In genomic region chr17:68197091-68197996, GRCh38 we compare ENCODE assay signal across 8 cellular contexts. TPM values are rescaled to one million over a fixed set of nuclear protein-coding genes. Genes with fewer than 3 reads are reported as not detected.
DNase-seq lines count a peak whose midpoint lies in the region; ATAC-seq lines count a peak whose summit lies in the region.

No MANE protein-coding gene starts in this region.

- peaks cover 29% of the 10 kb centered on the region for H3K4me1 Mint-ChIP-seq in activated CD8-positive, alpha-beta memory T cell treated with anti-CD3 and anti-CD28 coated beads, Interleukin-2, amount 10 ng/mL, durations not matched to agents 7 days and 5 days

- no peaks in the 10 kb centered on the region for H3K9me3 Mint-ChIP-seq in activated CD8-positive, alpha-beta memory T cell treated with anti-CD3 and anti-CD28 coated beads, Interleukin-2, amount 10 ng/mL, durations not matched to agents 7 days and 5 days (ENCODE audit: low read depth)

- CTCF ChIA-PET in activated CD8-positive, alpha-beta memory T cell treated with anti-CD3 and anti-CD28 coated beads, Interleukin-2, amount 10 ng/mL, durations not matched to agents 7 days and 5 days (lab: Charles Lee): interaction anchor here (1.0 to 14.7 kb wide), 5 partner anchors 9 to 76 kb away, joined by 3 to 278 read pairs (median 4); no protein-coding TSS in a partner anchor

- H3K4me1 ChIP-seq in iPS DF 6.9 (ENCODE audit: control insufficient read depth, insufficient read depth, low read length): peaks cover 4% of the 10 kb centered on the region; the same call in 1 of the 2 replicates

- H3K27ac ChIP-seq in iPS DF 6.9 (ENCODE audit: low read length): no peak overlapping the region

- peak; percentile 12 for ATAC-seq in activated CD8-positive, alpha-beta memory T cell treated with anti-CD3 and anti-CD28 coated beads, Interleukin-2, amount 10 ng/mL, durations not matched to agents 7 days and 5 days
- ATAC-seq in GM19397 (IDR thresholded peaks at IDR 0.05; ENCODE audit: unreplicated experiment): no peak
- ATAC-seq in HG03196 (IDR thresholded peaks at IDR 0.05; ENCODE audit: unreplicated experiment): no peak
- no peak for ATAC-seq in GM21526 (IDR thresholded peaks at IDR 0.05; ENCODE audit: low FRiP score, unreplicated experiment)

- no peaks in the 10 kb centered on the region for H3K36me3 Mint-ChIP-seq in activated CD8-positive, alpha-beta memory T cell treated with anti-CD3 and anti-CD28 coated beads, Interleukin-2, amount 10 ng/mL, durations not matched to agents 7 days and 5 days

- no peaks in the 10 kb centered on the region; the same call in 1 of the 2 replicates for H3K9me3 ChIP-seq in iPS DF 6.9 (ENCODE audit: control insufficient read depth, insufficient read depth, low read length)

- peaks cover 43% of the 10 kb centered on the region for H3K27me3 Mint-ChIP-seq in activated CD8-positive, alpha-beta memory T cell treated with anti-CD3 and anti-CD28 coated beads, Interleukin-2, amount 10 ng/mL, durations not matched to agents 7 days and 5 days

- H3K27me3 ChIP-seq in iPS DF 6.9 (ENCODE audit: control insufficient read depth, insufficient read depth, low read length): peaks cover 56% of the 10 kb centered on the region

- WGBS in iPS DF 6.9 (ENCODE audit: insufficient coverage, insufficient read length): no CpG with 5 or more reads among the region's 53 CpGs

- peak; percentile 28 for DNase-seq in NCI-H345 (lab: John Stamatoyannopoulos, UW)
- no peak for DNase-seq in NCI-H345 treated with DMSO at 0.1 percent for 48 hours (lab: John Stamatoyannopoulos, UW; ENCODE audit: unreplicated experiment)
- peak; percentile 57 for DNase-seq in activated CD8-positive, alpha-beta memory T cell treated with anti-CD3 and anti-CD28 coated beads, Interleukin-2, amount 10 ng/mL, durations not matched to agents 7 days and 5 days
- DNase-seq in iPS DF 6.9 (ENCODE audit: low read depth, low spot score): no peak
- DNase-seq in stimulated activated naive CD4-positive, alpha-beta T cell (lab: John Stamatoyannopoulos, UW): peak in 4 of 6 experiments; percentile 13 to 36 (median 22)

- no peaks in the 10 kb centered on the region for H3K36me3 ChIP-seq in iPS DF 6.9 (ENCODE audit: control insufficient read depth, insufficient read depth, low read length)

- H3K4me3 Mint-ChIP-seq in activated CD8-positive, alpha-beta memory T cell treated with anti-CD3 and anti-CD28 coated beads, Interleukin-2, amount 10 ng/mL, durations not matched to agents 7 days and 5 days: peak overlapping the region; percentile 42

- H3K27ac Mint-ChIP-seq in activated CD8-positive, alpha-beta memory T cell treated with anti-CD3 and anti-CD28 coated beads, Interleukin-2, amount 10 ng/mL, durations not matched to agents 7 days and 5 days: no peak overlapping the region

- peak overlapping the region; percentile 63 for H3K4me3 ChIP-seq in iPS DF 6.9 (ENCODE audit: low read length)

RNA-seq across cellular contexts. Expression of gene AMZ2, which starts 50.5 kb away (rescaled TPM):
- total RNA-seq in activated CD8-positive, alpha-beta memory T cell treated with anti-CD3 and anti-CD28 coated beads, Interleukin-2, amount 10 ng/mL, durations not matched to agents 7 days and 5 days: 100 to 1,000 TPM; 106 to 107 TPM

Comparison
In these comparisons a context has a peak if more than half of its experiments do, and no peak if none do; other contexts are left out.
1. DNase-seq: peak in NCI-H345 (single experiment), activated CD8-positive, alpha-beta memory T cell treated with anti-CD3 and anti-CD28 coated beads, Interleukin-2, amount 10 ng/mL, durations not matched to agents 7 days and 5 days (single experiment) and stimulated activated naive CD4-positive, alpha-beta T cell (4 of 6); none in NCI-H345 treated with DMSO at 0.1 percent for 48 hours (single experiment) and iPS DF 6.9 (single experiment).